11 cellular contexts compared by ENCODE assay signal in genomic region chr18:23690505-23691068, GRCh38. TPM values are rescaled to one million over a fixed set of nuclear protein-coding genes. Genes with fewer than 3 reads are reported as not detected.
DNase-seq lines count a peak whose midpoint lies in the region; ATAC-seq and TF ChIP-seq lines count a peak whose summit lies in the region.
"Had no signal": no experiment of that assay in that cellular context is flagged by ENCODE, and none has a peak within 500 bp of the region (broad histone marks: within the 10 kb centered on the region; RNA-seq: fewer than 3 reads in every experiment).

No MANE protein-coding gene starts in this region.

- CTCF ChIA-PET in Panc1 (lab: Charles Lee), result no interaction called here

- TF ChIP-seq EP300 in sigmoid colon (IDR thresholded peaks at IDR 0.05), result no peak

- DNase-seq in DMS53 (lab: John Stamatoyannopoulos, UW) (peak; percentile 44), DMS53 treated with DMSO at 0.1 percent for 48 hours (lab: John Stamatoyannopoulos, UW; ENCODE audit: unreplicated experiment) (no peak), Panc1 (ENCODE audit: low read depth, low spot score) (no peak), esophagus squamous epithelium (lab: John Stamatoyannopoulos, UW) (no peak), sigmoid colon (no peak), GM20000 (ENCODE audit: low spot score) (no peak)
- DNase-seq: 8988T, NCI-H1092 treated with DMSO at 0.1 percent for 48 hours, T1000 had no signal

- no peaks in the 10 kb centered on the region for H3K36me3 ChIP-seq in Panc1 (ENCODE audit: control insufficient read depth, insufficient read depth, low read length)
- H3K36me3 ChIP-seq in esophagus squamous epithelium, result no peaks in the 10 kb centered on the region
- no peaks in the 10 kb centered on the region for H3K36me3 ChIP-seq in sigmoid colon

- H3K27me3 ChIP-seq in Panc1 (ENCODE audit: control insufficient read depth, insufficient read depth, low read length), result peaks cover 10% of the 10 kb centered on the region
- H3K27me3 ChIP-seq in esophagus squamous epithelium, result peaks cover 0 to 28% (median 0%) of the 10 kb centered on the region in 4 donors
- peaks cover 0 to 24% (median 6%) of the 10 kb centered on the region in 3 donors for H3K27me3 ChIP-seq in sigmoid colon

- H3K27ac ChIP-seq in Panc1 (ENCODE audit: low read length) (no peak overlapping the region), esophagus squamous epithelium (peak overlapping the region in 1 of 4 donors; percentile 87), sigmoid colon (peak overlapping the region in 1 of 4 donors; percentile 76)

- H3K4me1 ChIP-seq in Panc1 (ENCODE audit: control insufficient read depth, insufficient read depth, low read length), result peaks cover 17% of the 10 kb centered on the region
- peaks cover 8 to 48% (median 20%) of the 10 kb centered on the region in 3 donors for H3K4me1 ChIP-seq in esophagus squamous epithelium
- peaks cover 0 to 18% (median 16%) of the 10 kb centered on the region in 4 donors for H3K4me1 ChIP-seq in sigmoid colon

- H3K9me3 ChIP-seq in Panc1 (ENCODE audit: control insufficient read depth, insufficient read depth, low read depth, low read length) (no peaks in the 10 kb centered on the region), esophagus squamous epithelium (no peaks in the 10 kb centered on the region), sigmoid colon (no peaks in the 10 kb centered on the region)

- intact Hi-C loops in Panc1 (cut with micrococcal nuclease; ENCODE audit: unreplicated experiment) (no loop called here), esophagus squamous epithelium (cut with DNase I) (no loop called here), sigmoid colon (cut with DNase I) (loop anchor here (5.0 kb wide), 1 partner anchor 52 kb away; no protein-coding TSS in a partner anchor)

- peak overlapping the region; percentile 50 to 69 for H3K4me3 ChIP-seq in Panc1 (ENCODE audit: low read depth in 2 of 2, low read length in 2 of 2)
- H3K4me3 ChIP-seq in esophagus squamous epithelium, result peak overlapping the region; percentile 64 to 87 (median 80)
- H3K4me3 ChIP-seq in sigmoid colon, result peak overlapping the region in 3 of 4 donors; percentile 48 to 64 (median 59)

- in situ Hi-C loops in Panc1 (cut with HindIII; ENCODE audit: low pct_unique_long_range_greater_than_20kb, low sequenced_read_pairs), result no loop called here

- POLR2A ChIA-PET in Panc1 (lab: Charles Lee), result interaction anchor here (1.0 kb wide), 1 partner anchor 78 kb away, joined by 3 read pairs; no protein-coding TSS in a partner anchor

- BruUV-seq in Panc1 (replicated peaks; lab: Mats Ljungman, UMichigan), result no TSS peak

- 68% methylated on average over 13 of the region's 21 CpGs; no CpG with 5 or more reads in 1 of the 2 donors for WGBS in esophagus squamous epithelium, 2 donors
- 72 to 73% methylated on average over 21 of the region's 21 CpGs for WGBS in sigmoid colon, 2 donors

- TF ChIP-seq POLR2A in esophagus squamous epithelium (IDR thresholded peaks at IDR 0.05) (no peak), sigmoid colon (IDR thresholded peaks at IDR 0.05) (no peak)

- no peak for TF ChIP-seq CTCF in Panc1 (IDR thresholded peaks at IDR 0.05)
- TF ChIP-seq CTCF in esophagus squamous epithelium (IDR thresholded peaks at IDR 0.05), result no peak
- TF ChIP-seq CTCF in sigmoid colon (IDR thresholded peaks at IDR 0.05), result no peak
- TF ChIP-seq CTCF in GM20000 (IDR thresholded peaks at IDR 0.05; ENCODE audit: extremely low read depth, missing control alignments), result no peak

- ATAC-seq in Panc1, result no peak; the same call in 1 of the 2 replicates
- no peak for ATAC-seq in HG03520 (IDR thresholded peaks at IDR 0.05; ENCODE audit: unreplicated experiment)
- ATAC-seq in GM21447 (IDR thresholded peaks at IDR 0.05; ENCODE audit: unreplicated experiment), result no peak

RNA-seq across cellular contexts. Expression of gene LAMA3, which starts 1.3 kb away (rescaled TPM):
- total RNA-seq in Panc1 (2021; ENCODE audit: unreplicated experiment), result 8.1 TPM
- 1.2 TPM for polyA plus RNA-seq in Panc1 (2012; ENCODE audit: insufficient read length)
- 10 to 100 TPM; 28.7 to 81.3 (median 44.8) TPM for total RNA-seq in esophagus squamous epithelium
- total RNA-seq in sigmoid colon, result 10 to 100 TPM in 3 of 4 donors, 1 to 10 TPM in 1; 8.4 to 18.6 (median 12.2) TPM
- polyA plus RNA-seq in sigmoid colon, result 10 to 100 TPM in 2 of 3 donors, 1 to 10 TPM in 1; 6.0 to 19.9 (median 15.0) TPM

RNA-seq across cellular contexts. Expression of gene ANKRD29, which starts 27.9 kb away (rescaled TPM):
- total RNA-seq in Panc1 (2021; ENCODE audit: unreplicated experiment) (0.67 TPM), esophagus squamous epithelium (10 to 100 TPM in 2 of 4 donors, 1 to 10 TPM in 2; 2.9 to 10.8 (median 9.2) TPM), sigmoid colon (10 to 100 TPM in 1 of 4 donors, 1 to 10 TPM in 3; 3.0 to 31.0 (median 6.3) TPM)
- 0.96 TPM for polyA plus RNA-seq in Panc1 (2012; ENCODE audit: insufficient read length)
- polyA plus RNA-seq in sigmoid colon, result 1 to 10 TPM; 2.5 to 4.2 (median 4.2) TPM
